In genomic region chr20:44234566-44235317, GRCh38 we compare ENCODE assay signal across 22 cellular contexts. TPM values are rescaled to one million over a fixed set of nuclear protein-coding genes. Genes with fewer than 3 reads are reported as not detected.
"Had no signal": no experiment of that assay in that cellular context is flagged by ENCODE, and none has a peak within 500 bp of the region (broad histone marks: within the 10 kb centered on the region; RNA-seq: fewer than 3 reads in every experiment).

No MANE protein-coding gene starts in this region.

- H3K4me3 ChIP-seq: gastroesophageal sphincter, heart left ventricle, lung, thyroid gland had no signal

- FAIRE-seq: kidney had no signal

- H3K4me3 Mint-ChIP-seq: activated naive CD4-positive, alpha-beta T cell treated with anti-CD3 and anti-CD28 coated beads, Interleukin-2, amount 50 U/mL, for 24 hours; neural crest cell had no signal

- H3K27ac Mint-ChIP-seq: activated naive CD4-positive, alpha-beta T cell treated with anti-CD3 and anti-CD28 coated beads, Interleukin-2, amount 50 U/mL, for 24 hours; progenitor cell of endocrine pancreas had no signal

- DNase-seq: activated CD4-positive, alpha-beta T cell treated with anti-CD3 and anti-CD28 coated beads, Interleukin-2, amount 50 U/mL, for 48 hours; activated gamma-delta T cell; effector CD8-positive, alpha-beta T cell; heart left ventricle; kidney; stimulated activated CD4-positive, alpha-beta T cell treated with anti-CD3 and anti-CD28 coated beads, Interleukin-12 subunit alpha, Interleukin-12 subunit beta, amount 100 ng/mL, for 4 hours; stimulated activated CD4-positive, alpha-beta T cell treated with anti-CD3 and anti-CD28 coated beads, Interleukin-1b, Interleukin-23, amount 100 ng/mL, for 48 hours; stimulated activated CD8-positive, alpha-beta memory T cell treated with anti-CD3 and anti-CD28 coated beads, Interleukin-4, amount 100 ng/mL, for 48 hours; stimulated activated naive CD4-positive, alpha-beta T cell; T-helper 2 cell; thyroid gland; WERI-Rb-1 had no signal

- H3K27ac ChIP-seq: gastroesophageal sphincter, heart left ventricle, thyroid gland, WERI-Rb-1 had no signal

- H3K27me3 Mint-ChIP-seq: activated naive CD4-positive, alpha-beta T cell treated with anti-CD3 and anti-CD28 coated beads, Interleukin-2, amount 50 U/mL, for 24 hours had no signal

- ATAC-seq: esophagus mucosa, gastroesophageal sphincter, heart left ventricle, left lobe of liver had no signal

- H3K4me1 ChIP-seq: gastroesophageal sphincter, heart left ventricle, thyroid gland had no signal

- H3K27me3 ChIP-seq: gastroesophageal sphincter, heart left ventricle, thyroid gland had no signal

- H3K36me3 Mint-ChIP-seq: activated naive CD4-positive, alpha-beta T cell treated with anti-CD3 and anti-CD28 coated beads, Interleukin-2, amount 50 U/mL, for 24 hours had no signal

- H3K36me3 ChIP-seq: gastroesophageal sphincter, heart left ventricle, thyroid gland, WERI-Rb-1 had no signal

- H3K9me3 Mint-ChIP-seq: activated naive CD4-positive, alpha-beta T cell treated with anti-CD3 and anti-CD28 coated beads, Interleukin-2, amount 50 U/mL, for 24 hours; neural crest cell had no signal

- H3K9me3 ChIP-seq: gastroesophageal sphincter, thyroid gland had no signal

RNA-seq across cellular contexts. Expression of gene GDAP1L1, which starts 12.4 kb away (rescaled TPM):
- total RNA-seq: esophagus mucosa, kidney, left lobe of liver, lung, mononuclear cell, subcutaneous adipose tissue, ureter had no signal

RNA-seq across cellular contexts. Expression of gene JPH2, which starts 47.8 kb away (rescaled TPM):
- total RNA-seq: mononuclear cell had no signal
